17 cellular contexts compared by ENCODE assay signal in the genomic region with DNA sequence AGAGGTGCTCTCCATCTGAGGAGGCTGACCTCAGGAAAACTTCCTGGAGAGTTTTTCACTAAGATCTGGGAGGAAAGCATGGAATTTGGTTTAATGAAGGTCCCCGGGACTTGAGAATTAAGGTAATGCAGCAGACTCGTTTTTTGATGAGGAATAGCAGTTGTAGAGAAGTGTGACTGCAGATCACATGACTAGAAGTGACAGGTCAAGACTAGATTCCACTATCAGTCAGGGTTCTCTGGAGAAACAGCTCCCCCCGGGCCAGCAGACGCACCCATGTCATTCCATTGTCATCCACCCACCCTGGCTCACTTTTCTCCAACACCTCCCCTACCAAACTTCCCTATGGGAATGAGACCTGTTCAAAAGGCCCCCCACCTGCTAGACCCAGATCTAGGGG. TPM values are rescaled to one million over a fixed set of nuclear protein-coding genes. Genes with fewer than 3 reads are reported as not detected.
DNase-seq lines count a peak whose midpoint lies in the region; ATAC-seq and TF ChIP-seq lines count a peak whose summit lies in the region.
"Had no signal": no experiment of that assay in that cellular context is flagged by ENCODE, and none has a peak within 500 bp of the region (broad histone marks: within the 10 kb centered on the region; RNA-seq: fewer than 3 reads in every experiment).

No MANE protein-coding gene starts in this region.

- no peak overlapping the region for H3K9ac ChIP-seq in smooth muscle cell (ENCODE audit: low read depth)

- intact Hi-C loops in activated CD4-positive, alpha-beta T cell treated with anti-CD3 and anti-CD28 coated beads, Interleukin-2, amount 10 ng/mL, durations not matched to agents 24 days and 14 days (cut with micrococcal nuclease) = no loop called here
- intact Hi-C loops in sciatic nerve (cut with DNase I) = loop anchor here (5.0 kb wide), 1 partner anchor 142 kb away; no protein-coding TSS in a partner anchor

- peaks cover 42% of the 10 kb centered on the region for H3K36me3 Mint-ChIP-seq in activated CD4-positive, alpha-beta T cell treated with anti-CD3 and anti-CD28 coated beads, Interleukin-2, amount 10 ng/mL, durations not matched to agents 24 days and 14 days (ENCODE audit: low read depth)
- H3K36me3 Mint-ChIP-seq in effector memory CD8-positive, alpha-beta T cell (ENCODE audit: insufficient read depth) = peaks cover 50% of the 10 kb centered on the region

- ATAC-seq in effector memory CD8-positive, alpha-beta T cell (replicated peaks) = no peak
- ATAC-seq in sciatic nerve = no peak
- ATAC-seq: right cardiac atrium had no signal

- H4K20me1 ChIP-seq in smooth muscle cell (ENCODE audit: low read depth) = peaks cover 33% of the 10 kb centered on the region

- H3K9me3 Mint-ChIP-seq in activated CD4-positive, alpha-beta T cell treated with anti-CD3 and anti-CD28 coated beads, Interleukin-2, amount 10 ng/mL, durations not matched to agents 24 days and 14 days = no peaks in the 10 kb centered on the region
- H3K9me3 Mint-ChIP-seq in effector memory CD8-positive, alpha-beta T cell = no peaks in the 10 kb centered on the region
- H3K9me3 Mint-ChIP-seq: activated T-helper 2 cell treated with anti-CD3 and anti-CD28 coated beads, Interferon-gamma antibody, Interleukin-2, Interleukin-4, amounts not matched to agents 10 μg/mL and 5 μg/mL and 100 μg/mL, durations not matched to agents 14 hours and 24 hours and 36 hours had no signal

- H3K4me3 Mint-ChIP-seq in activated CD4-positive, alpha-beta T cell treated with anti-CD3 and anti-CD28 coated beads, Interleukin-2, amount 10 ng/mL, durations not matched to agents 24 days and 14 days = no peak overlapping the region
- H3K4me3 Mint-ChIP-seq in effector memory CD8-positive, alpha-beta T cell = no peak overlapping the region

- H3K9me3 ChIP-seq in smooth muscle cell (replicated peaks; ENCODE audit: low read depth) = no peaks in the 10 kb centered on the region
- H3K9me3 ChIP-seq: stomach had no signal

- peaks cover 3% of the 10 kb centered on the region for H3K4me1 ChIP-seq in smooth muscle cell (ENCODE audit: low read depth)

- peaks cover 30% of the 10 kb centered on the region for H3K4me1 Mint-ChIP-seq in activated CD4-positive, alpha-beta T cell treated with anti-CD3 and anti-CD28 coated beads, Interleukin-2, amount 10 ng/mL, durations not matched to agents 24 days and 14 days
- H3K4me1 Mint-ChIP-seq in effector memory CD8-positive, alpha-beta T cell (ENCODE audit: low read depth in 2 of 2) = peaks cover 23 to 27% of the 10 kb centered on the region in 2 donors

- no peak overlapping the region for H3K4me2 ChIP-seq in smooth muscle cell

- TF ChIP-seq CTCF in smooth muscle cell (IDR thresholded peaks at IDR 0.05; ENCODE audit: borderline replicate concordance, insufficient read depth, poor library complexity, severe bottlenecking) = no peak

- WGBS in smooth muscle cell (ENCODE audit: low lambda C conversion rate) = 69% methylated on average over 4 of the region's 4 CpGs

- H3K27me3 ChIP-seq in smooth muscle cell (ENCODE audit: low read depth) = no peaks in the 10 kb centered on the region
- H3K27me3 ChIP-seq: stomach had no signal

- peaks cover 28% of the 10 kb centered on the region for H3F3A ChIP-seq in smooth muscle cell (ENCODE audit: low read depth)

- H2AFZ ChIP-seq in smooth muscle cell (ENCODE audit: low read depth) = no peak overlapping the region

- H3K4me3 ChIP-seq in smooth muscle cell = no peak overlapping the region
- H3K4me3 ChIP-seq: stomach had no signal

- H3K79me2 ChIP-seq in smooth muscle cell (ENCODE audit: low read depth) = no peaks in the 10 kb centered on the region

- DNase-seq in activated CD4-positive, alpha-beta T cell treated with anti-CD3 and anti-CD28 coated beads, Interleukin-2, amount 10 ng/mL, durations not matched to agents 24 days and 14 days = no peak
- DNase-seq in activated CD4-positive, alpha-beta T cell treated with anti-CD3 and anti-CD28 coated beads, Interleukin-2, amount 50 U/mL, for 1 hour = no peak
- no peak for DNase-seq in effector memory CD8-positive, alpha-beta T cell
- DNase-seq in sciatic nerve (ENCODE audit: low spot score) (peak; percentile 36), epidermal melanocyte (ENCODE audit: insufficient read length, low spot score) (no peak), smooth muscle cell (lab: John Stamatoyannopoulos, UW; ENCODE audit: unreplicated experiment) (no peak)
- DNase-seq: amniotic stem cell; C1 segment of cervical spinal cord; cerebellar nuclear complex; effector CD8-positive, alpha-beta T cell; midbrain; NCI-H345; NK-92 treated with Interleukin-12 subunit alpha and Interleukin-12 subunit beta, amount 100 ng/mL, for 24 hours; nucleus accumbens; right cardiac atrium; stomach had no signal

- H3K27ac ChIP-seq in smooth muscle cell (ENCODE audit: low read depth) = no peak overlapping the region

- peak overlapping the region; percentile 30 for H3K27ac Mint-ChIP-seq in activated CD4-positive, alpha-beta T cell treated with anti-CD3 and anti-CD28 coated beads, Interleukin-2, amount 10 ng/mL, durations not matched to agents 24 days and 14 days
- H3K27ac Mint-ChIP-seq in effector memory CD8-positive, alpha-beta T cell = peak overlapping the region; percentile 78 to 88

- H3K27me3 Mint-ChIP-seq in activated CD4-positive, alpha-beta T cell treated with anti-CD3 and anti-CD28 coated beads, Interleukin-2, amount 10 ng/mL, durations not matched to agents 24 days and 14 days = no peaks in the 10 kb centered on the region
- H3K27me3 Mint-ChIP-seq in effector memory CD8-positive, alpha-beta T cell = no peaks in the 10 kb centered on the region

- no peaks in the 10 kb centered on the region for H3K36me3 ChIP-seq in smooth muscle cell (ENCODE audit: low read depth)

RNA-seq across cellular contexts. Expression of a gene that starts 1.9 kb away (rescaled TPM):
- 32.4 and 34.3 TPM in 2 replicates for total RNA-seq in activated CD4-positive, alpha-beta T cell treated with anti-CD3 and anti-CD28 coated beads, Interleukin-2, amount 10 ng/mL, durations not matched to agents 24 days and 14 days
- 9.6 TPM for total RNA-seq in sciatic nerve
- 6.0 and 8.2 TPM in 2 replicates for total RNA-seq in smooth muscle cell
- polyA plus RNA-seq in smooth muscle cell = 10.1 and 10.5 TPM in 2 replicates

RNA-seq across cellular contexts. Expression of a gene that starts 7.3 kb away (rescaled TPM):
- total RNA-seq in activated CD4-positive, alpha-beta T cell treated with anti-CD3 and anti-CD28 coated beads, Interleukin-2, amount 10 ng/mL, durations not matched to agents 24 days and 14 days = 109 and 111 TPM in 2 replicates
- 111 TPM for total RNA-seq in sciatic nerve
- 18.1 and 20.1 TPM in 2 replicates for total RNA-seq in smooth muscle cell
- polyA plus RNA-seq in smooth muscle cell = 40.1 and 58.3 TPM in 2 replicates

RNA-seq across cellular contexts. Expression of a gene that starts 46.5 kb away (rescaled TPM):
- 61.1 TPM in 2 replicates for total RNA-seq in activated CD4-positive, alpha-beta T cell treated with anti-CD3 and anti-CD28 coated beads, Interleukin-2, amount 10 ng/mL, durations not matched to agents 24 days and 14 days
- 42.8 TPM for total RNA-seq in sciatic nerve
- 17.8 and 18.9 TPM in 2 replicates for total RNA-seq in smooth muscle cell
- polyA plus RNA-seq in smooth muscle cell = 12.2 and 14.0 TPM in 2 replicates

RNA-seq across cellular contexts. Expression of a gene that starts 50.0 kb away (rescaled TPM):
- 56.8 and 61.2 TPM in 2 replicates for total RNA-seq in activated CD4-positive, alpha-beta T cell treated with anti-CD3 and anti-CD28 coated beads, Interleukin-2, amount 10 ng/mL, durations not matched to agents 24 days and 14 days
- total RNA-seq in sciatic nerve (23.0 TPM), smooth muscle cell (30.0 and 37.6 TPM in 2 replicates)
- 58.9 and 59.3 TPM in 2 replicates for polyA plus RNA-seq in smooth muscle cell
